ENCODE assay signal across 1 cellular context in genomic region chr19:15448778-15449619, GRCh38.
TF ChIP-seq lines count a peak whose summit lies in the region.

No MANE protein-coding gene starts in this region.

TF ChIP-seq in HEK293, 187 proteins besides CTCF, POLR2A, EP300 and RAD21 (continued from another document and continues in another):
- TF ChIP-seq, protein P1, sequence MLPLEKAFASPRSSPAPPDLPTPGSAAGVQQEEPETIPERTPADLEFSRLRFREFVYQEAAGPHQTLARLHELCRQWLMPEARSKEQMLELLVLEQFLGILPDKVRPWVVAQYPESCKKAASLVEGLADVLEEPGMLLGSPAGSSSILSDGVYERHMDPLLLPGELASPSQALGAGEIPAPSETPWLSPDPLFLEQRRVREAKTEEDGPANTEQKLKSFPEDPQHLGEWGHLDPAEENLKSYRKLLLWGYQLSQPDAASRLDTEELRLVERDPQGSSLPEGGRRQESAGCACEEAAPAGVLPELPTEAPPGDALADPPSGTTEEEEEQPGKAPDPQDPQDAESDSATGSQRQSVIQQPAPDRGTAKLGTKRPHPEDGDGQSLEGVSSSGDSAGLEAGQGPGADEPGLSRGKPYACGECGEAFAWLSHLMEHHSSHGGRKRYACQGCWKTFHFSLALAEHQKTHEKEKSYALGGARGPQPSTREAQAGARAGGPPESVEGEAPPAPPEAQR (tag by site-specific recombination; IDR thresholded peaks at IDR 0.05) = no peak
- TF ChIP-seq ZNF140 (tag by site-specific recombination; IDR thresholded peaks at IDR 0.05) (no peak), SETDB1 (IDR thresholded peaks at IDR 0.05; ENCODE audit: insufficient read length, low read length) (no peak), ZNF23 (tag by site-specific recombination; IDR thresholded peaks at IDR 0.05; ENCODE audit: borderline replicate concordance) (no peak), KLF7 (tag by site-specific recombination; IDR thresholded peaks at IDR 0.05; ENCODE audit: borderline replicate concordance) (no peak), ZFP69B (tag by site-specific recombination; IDR thresholded peaks at IDR 0.05) (peak; percentile 12; the same call in 1 of the 2 replicates), ZNF596 (tag by site-specific recombination; IDR thresholded peaks at IDR 0.05) (no peak), YY1 (tag by site-specific recombination; IDR thresholded peaks at IDR 0.05) (no peak), GFI1B (tag by site-specific recombination; IDR thresholded peaks at IDR 0.05) (no peak), ZXDB (tag by site-specific recombination; IDR thresholded peaks at IDR 0.05) (peak; percentile 96), ZNF404 (tag by site-specific recombination; IDR thresholded peaks at IDR 0.05) (no peak), ZNF398 (tag by site-specific recombination; IDR thresholded peaks at IDR 0.05) (peak; percentile 38), ZNF473 (tag by site-specific recombination; IDR thresholded peaks at IDR 0.05) (no peak), HOXC10 (CRISPR knock-in tag; IDR thresholded peaks at IDR 0.05) (no peak), ZNF510 (tag by site-specific recombination; IDR thresholded peaks at IDR 0.05; ENCODE audit: insufficient replicate concordance) (no peak), ZBTB17 (tag by site-specific recombination; IDR thresholded peaks at IDR 0.05) (peak; percentile 81), ZNF132 (tag by site-specific recombination; IDR thresholded peaks at IDR 0.05; ENCODE audit: borderline replicate concordance) (no peak), ZBTB1 (tag by site-specific recombination; IDR thresholded peaks at IDR 0.05) (no peak), ZNF202 (tag by site-specific recombination; IDR thresholded peaks at IDR 0.05; ENCODE audit: borderline replicate concordance) (no peak), ZNF558 (tag by site-specific recombination; IDR thresholded peaks at IDR 0.05) (no peak), ZNF37A (tag by site-specific recombination; IDR thresholded peaks at IDR 0.05) (no peak), GLI4 (tag by site-specific recombination; IDR thresholded peaks at IDR 0.05) (no peak), KLF10 (tag by site-specific recombination; IDR thresholded peaks at IDR 0.05) (no peak), ZNF561 (tag by site-specific recombination; IDR thresholded peaks at IDR 0.05; ENCODE audit: borderline replicate concordance) (no peak), ZNF660 (tag by site-specific recombination; IDR thresholded peaks at IDR 0.05) (no peak), SP2 (tag by site-specific recombination; IDR thresholded peaks at IDR 0.05) (0 out of 2 replicates have a peak, but pooled peaks have one; percentile 4), SALL2 (tag by site-specific recombination; IDR thresholded peaks at IDR 0.05; ENCODE audit: borderline replicate concordance) (no peak), ZNF560 (tag by site-specific recombination; IDR thresholded peaks at IDR 0.05; ENCODE audit: borderline replicate concordance) (no peak), ZNF621 (tag by site-specific recombination; IDR thresholded peaks at IDR 0.05) (no peak), ZNF664 (tag by site-specific recombination; IDR thresholded peaks at IDR 0.05) (no peak), ZNF223 (tag by site-specific recombination; IDR thresholded peaks at IDR 0.05) (no peak), ZNF138 (tag by site-specific recombination; IDR thresholded peaks at IDR 0.05; ENCODE audit: borderline replicate concordance) (no peak), ATF2 (tag by site-specific recombination; IDR thresholded peaks at IDR 0.05; ENCODE audit: low read depth) (no peak), ZNF48 (tag by site-specific recombination; IDR thresholded peaks at IDR 0.05) (no peak), ZNF19 (tag by site-specific recombination; IDR thresholded peaks at IDR 0.05; ENCODE audit: low read depth) (no peak), INSM2 (tag by site-specific recombination; IDR thresholded peaks at IDR 0.05) (no peak), ZNF704 (tag by site-specific recombination; IDR thresholded peaks at IDR 0.05) (no peak)
- TF ChIP-seq, protein P2, sequence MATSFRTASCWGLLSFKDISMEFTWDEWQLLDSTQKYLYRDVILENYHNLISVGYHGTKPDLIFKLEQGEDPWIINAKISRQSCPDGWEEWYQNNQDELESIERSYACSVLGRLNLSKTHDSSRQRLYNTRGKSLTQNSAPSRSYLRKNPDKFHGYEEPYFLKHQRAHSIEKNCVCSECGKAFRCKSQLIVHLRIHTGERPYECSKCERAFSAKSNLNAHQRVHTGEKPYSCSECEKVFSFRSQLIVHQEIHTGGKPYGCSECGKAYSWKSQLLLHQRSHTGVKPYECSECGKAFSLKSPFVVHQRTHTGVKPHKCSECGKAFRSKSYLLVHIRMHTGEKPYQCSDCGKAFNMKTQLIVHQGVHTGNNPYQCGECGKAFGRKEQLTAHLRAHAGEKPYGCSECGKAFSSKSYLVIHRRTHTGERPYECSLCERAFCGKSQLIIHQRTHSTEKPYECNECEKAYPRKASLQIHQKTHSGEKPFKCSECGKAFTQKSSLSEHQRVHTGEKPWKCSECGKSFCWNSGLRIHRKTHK (tag by site-specific recombination; IDR thresholded peaks at IDR 0.05) = no peak
- TF ChIP-seq, protein P3, sequence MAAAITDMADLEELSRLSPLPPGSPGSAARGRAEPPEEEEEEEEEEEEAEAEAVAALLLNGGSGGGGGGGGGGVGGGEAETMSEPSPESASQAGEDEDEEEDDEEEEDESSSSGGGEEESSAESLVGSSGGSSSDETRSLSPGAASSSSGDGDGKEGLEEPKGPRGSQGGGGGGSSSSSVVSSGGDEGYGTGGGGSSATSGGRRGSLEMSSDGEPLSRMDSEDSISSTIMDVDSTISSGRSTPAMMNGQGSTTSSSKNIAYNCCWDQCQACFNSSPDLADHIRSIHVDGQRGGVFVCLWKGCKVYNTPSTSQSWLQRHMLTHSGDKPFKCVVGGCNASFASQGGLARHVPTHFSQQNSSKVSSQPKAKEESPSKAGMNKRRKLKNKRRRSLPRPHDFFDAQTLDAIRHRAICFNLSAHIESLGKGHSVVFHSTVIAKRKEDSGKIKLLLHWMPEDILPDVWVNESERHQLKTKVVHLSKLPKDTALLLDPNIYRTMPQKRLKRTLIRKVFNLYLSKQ (tag by site-specific recombination; IDR thresholded peaks at IDR 0.05; ENCODE audit: borderline replicate concordance) = no peak
- TF ChIP-seq, protein P4, sequence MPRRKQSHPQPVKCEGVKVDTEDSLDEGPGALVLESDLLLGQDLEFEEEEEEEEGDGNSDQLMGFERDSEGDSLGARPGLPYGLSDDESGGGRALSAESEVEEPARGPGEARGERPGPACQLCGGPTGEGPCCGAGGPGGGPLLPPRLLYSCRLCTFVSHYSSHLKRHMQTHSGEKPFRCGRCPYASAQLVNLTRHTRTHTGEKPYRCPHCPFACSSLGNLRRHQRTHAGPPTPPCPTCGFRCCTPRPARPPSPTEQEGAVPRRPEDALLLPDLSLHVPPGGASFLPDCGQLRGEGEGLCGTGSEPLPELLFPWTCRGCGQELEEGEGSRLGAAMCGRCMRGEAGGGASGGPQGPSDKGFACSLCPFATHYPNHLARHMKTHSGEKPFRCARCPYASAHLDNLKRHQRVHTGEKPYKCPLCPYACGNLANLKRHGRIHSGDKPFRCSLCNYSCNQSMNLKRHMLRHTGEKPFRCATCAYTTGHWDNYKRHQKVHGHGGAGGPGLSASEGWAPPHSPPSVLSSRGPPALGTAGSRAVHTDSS (tag by site-specific recombination; IDR thresholded peaks at IDR 0.05) = no peak
- TF ChIP-seq, protein P5, sequence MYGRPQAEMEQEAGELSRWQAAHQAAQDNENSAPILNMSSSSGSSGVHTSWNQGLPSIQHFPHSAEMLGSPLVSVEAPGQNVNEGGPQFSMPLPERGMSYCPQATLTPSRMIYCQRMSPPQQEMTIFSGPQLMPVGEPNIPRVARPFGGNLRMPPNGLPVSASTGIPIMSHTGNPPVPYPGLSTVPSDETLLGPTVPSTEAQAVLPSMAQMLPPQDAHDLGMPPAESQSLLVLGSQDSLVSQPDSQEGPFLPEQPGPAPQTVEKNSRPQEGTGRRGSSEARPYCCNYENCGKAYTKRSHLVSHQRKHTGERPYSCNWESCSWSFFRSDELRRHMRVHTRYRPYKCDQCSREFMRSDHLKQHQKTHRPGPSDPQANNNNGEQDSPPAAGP (tag by site-specific recombination; IDR thresholded peaks at IDR 0.05) = no peak
- TF ChIP-seq, protein P6, sequence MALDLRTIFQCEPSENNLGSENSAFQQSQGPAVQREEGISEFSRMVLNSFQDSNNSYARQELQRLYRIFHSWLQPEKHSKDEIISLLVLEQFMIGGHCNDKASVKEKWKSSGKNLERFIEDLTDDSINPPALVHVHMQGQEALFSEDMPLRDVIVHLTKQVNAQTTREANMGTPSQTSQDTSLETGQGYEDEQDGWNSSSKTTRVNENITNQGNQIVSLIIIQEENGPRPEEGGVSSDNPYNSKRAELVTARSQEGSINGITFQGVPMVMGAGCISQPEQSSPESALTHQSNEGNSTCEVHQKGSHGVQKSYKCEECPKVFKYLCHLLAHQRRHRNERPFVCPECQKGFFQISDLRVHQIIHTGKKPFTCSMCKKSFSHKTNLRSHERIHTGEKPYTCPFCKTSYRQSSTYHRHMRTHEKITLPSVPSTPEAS (tag by site-specific recombination; IDR thresholded peaks at IDR 0.05) = 0 out of 2 replicates have a peak, but pooled peaks have one; percentile 5
- TF ChIP-seq, protein P7, sequence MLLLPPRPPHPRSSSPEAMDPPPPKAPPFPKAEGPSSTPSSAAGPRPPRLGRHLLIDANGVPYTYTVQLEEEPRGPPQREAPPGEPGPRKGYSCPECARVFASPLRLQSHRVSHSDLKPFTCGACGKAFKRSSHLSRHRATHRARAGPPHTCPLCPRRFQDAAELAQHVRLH (tag by site-specific recombination; IDR thresholded peaks at IDR 0.05) = no peak
- TF ChIP-seq, protein P8, sequence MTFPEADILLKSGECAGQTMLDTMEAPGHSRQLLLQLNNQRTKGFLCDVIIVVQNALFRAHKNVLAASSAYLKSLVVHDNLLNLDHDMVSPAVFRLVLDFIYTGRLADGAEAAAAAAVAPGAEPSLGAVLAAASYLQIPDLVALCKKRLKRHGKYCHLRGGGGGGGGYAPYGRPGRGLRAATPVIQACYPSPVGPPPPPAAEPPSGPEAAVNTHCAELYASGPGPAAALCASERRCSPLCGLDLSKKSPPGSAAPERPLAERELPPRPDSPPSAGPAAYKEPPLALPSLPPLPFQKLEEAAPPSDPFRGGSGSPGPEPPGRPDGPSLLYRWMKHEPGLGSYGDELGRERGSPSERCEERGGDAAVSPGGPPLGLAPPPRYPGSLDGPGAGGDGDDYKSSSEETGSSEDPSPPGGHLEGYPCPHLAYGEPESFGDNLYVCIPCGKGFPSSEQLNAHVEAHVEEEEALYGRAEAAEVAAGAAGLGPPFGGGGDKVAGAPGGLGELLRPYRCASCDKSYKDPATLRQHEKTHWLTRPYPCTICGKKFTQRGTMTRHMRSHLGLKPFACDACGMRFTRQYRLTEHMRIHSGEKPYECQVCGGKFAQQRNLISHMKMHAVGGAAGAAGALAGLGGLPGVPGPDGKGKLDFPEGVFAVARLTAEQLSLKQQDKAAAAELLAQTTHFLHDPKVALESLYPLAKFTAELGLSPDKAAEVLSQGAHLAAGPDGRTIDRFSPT (tag by site-specific recombination; IDR thresholded peaks at IDR 0.05) = no peak
- TF ChIP-seq, protein P9, sequence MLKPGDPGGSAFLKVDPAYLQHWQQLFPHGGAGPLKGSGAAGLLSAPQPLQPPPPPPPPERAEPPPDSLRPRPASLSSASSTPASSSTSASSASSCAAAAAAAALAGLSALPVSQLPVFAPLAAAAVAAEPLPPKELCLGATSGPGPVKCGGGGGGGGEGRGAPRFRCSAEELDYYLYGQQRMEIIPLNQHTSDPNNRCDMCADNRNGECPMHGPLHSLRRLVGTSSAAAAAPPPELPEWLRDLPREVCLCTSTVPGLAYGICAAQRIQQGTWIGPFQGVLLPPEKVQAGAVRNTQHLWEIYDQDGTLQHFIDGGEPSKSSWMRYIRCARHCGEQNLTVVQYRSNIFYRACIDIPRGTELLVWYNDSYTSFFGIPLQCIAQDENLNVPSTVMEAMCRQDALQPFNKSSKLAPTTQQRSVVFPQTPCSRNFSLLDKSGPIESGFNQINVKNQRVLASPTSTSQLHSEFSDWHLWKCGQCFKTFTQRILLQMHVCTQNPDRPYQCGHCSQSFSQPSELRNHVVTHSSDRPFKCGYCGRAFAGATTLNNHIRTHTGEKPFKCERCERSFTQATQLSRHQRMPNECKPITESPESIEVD (tag by site-specific recombination; IDR thresholded peaks at IDR 0.05) = no peak
